In the genomic region with DNA sequence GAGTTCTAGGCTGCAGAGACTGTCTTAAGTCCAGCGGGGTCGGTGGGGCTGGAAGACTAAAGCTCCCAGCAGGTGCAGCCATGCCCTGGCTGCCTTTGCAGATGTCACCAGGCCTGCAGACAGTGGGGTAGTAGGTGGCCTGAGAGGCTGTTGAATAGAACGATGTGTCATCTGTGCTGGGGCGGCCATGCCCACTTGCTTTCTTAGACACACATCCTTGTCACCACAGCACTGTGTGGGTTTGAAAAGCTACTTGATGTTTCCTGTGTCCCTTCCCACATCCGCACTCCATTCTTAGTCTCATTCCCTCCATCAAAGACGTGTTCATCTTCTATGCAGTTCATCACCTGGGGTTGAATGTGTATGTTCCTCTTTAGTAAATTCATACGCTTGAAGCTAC, we compare ENCODE assay signal across 1 cellular context.
TF ChIP-seq lines count a peak whose summit lies in the region.

No MANE protein-coding gene starts in this region.

TF ChIP-seq in endothelial cell of umbilical vein, 7 proteins besides CTCF, POLR2A, EP300 and RAD21 (continued from another document):
- TF ChIP-seq JUN (IDR thresholded peaks at IDR 0.05; ENCODE audit: borderline replicate concordance, insufficient read depth, insufficient read length, low read depth) (no peak), EZH2 (IDR thresholded peaks at IDR 0.05; ENCODE audit: borderline replicate concordance, low read depth, low read length, severe bottlenecking) (no peak), GATA2 (IDR thresholded peaks at IDR 0.05; ENCODE audit: insufficient read depth, insufficient read length, low read depth, low read length) (no peak), MYC (IDR thresholded peaks at IDR 0.05; ENCODE audit: low read depth, low read length) (no peak)
